Comparison of ENCODE assay signal across 18 cellular contexts in genomic region chr2:46347649-46348280, GRCh38. TPM values are rescaled to one million over a fixed set of nuclear protein-coding genes. Genes with fewer than 3 reads are reported as not detected.
A peak's percentile ranks its signal among the peaks of the same experiment; 100 is the strongest.
DNase-seq lines count a peak whose midpoint lies in the region; ATAC-seq and TF ChIP-seq lines count a peak whose summit lies in the region.
"Had no signal": no experiment of that assay in that cellular context is flagged by ENCODE, and none has a peak within 500 bp of the region (broad histone marks: within the 10 kb centered on the region; RNA-seq: fewer than 3 reads in every experiment).

No MANE protein-coding gene starts in this region.

- WGBS in heart right ventricle, 2 donors, result 54 to 57% methylated on average over 11 of the region's 11 CpGs
- WGBS in esophagus squamous epithelium, 2 donors, result 80 to 82% methylated on average over 9 to 11 of the region's 11 CpGs

- H3K4me1 Mint-ChIP-seq in type B pancreatic cell (ENCODE audit: unreplicated experiment), result peaks cover 5% of the 10 kb centered on the region

- H3K27me3 ChIP-seq in heart right ventricle, result no peaks in the 10 kb centered on the region
- no peaks in the 10 kb centered on the region for H3K27me3 ChIP-seq in esophagus squamous epithelium

- H3K27ac ChIP-seq in heart right ventricle (peak overlapping the region; percentile 6 to 84 (median 63)), esophagus squamous epithelium (peak overlapping the region in 3 of 4 donors; percentile 17 to 76 (median 68))
- H3K27ac ChIP-seq: prostate gland, SK-N-MC had no signal

- H3K36me3 Mint-ChIP-seq in type B pancreatic cell, result peaks cover 11% of the 10 kb centered on the region

- TF ChIP-seq POLR2A in esophagus squamous epithelium (IDR thresholded peaks at IDR 0.05), result no peak

- no peaks in the 10 kb centered on the region for H3K9me3 ChIP-seq in heart right ventricle
- H3K9me3 ChIP-seq in esophagus squamous epithelium, result no peaks in the 10 kb centered on the region
- H3K9me3 ChIP-seq: prostate gland had no signal

- no peaks in the 10 kb centered on the region for H3K27me3 Mint-ChIP-seq in type B pancreatic cell

- DNase-seq in heart right ventricle (no peak), Right ventricle myocardium inferior (ENCODE audit: missing footprints) (no peak), esophagus squamous epithelium (lab: John Stamatoyannopoulos, UW) (no peak), type B pancreatic cell (ENCODE audit: extremely low spot score, unreplicated experiment) (no peak), putamen (ENCODE audit: low spot score) (no peak)
- no peak for DNase-seq in stimulated activated CD4-positive, alpha-beta T cell treated with anti-CD3 and anti-CD28 coated beads, Interleukin-4, amount 100 ng/mL, for 4 hours
- DNase-seq: activated effector memory CD4-positive, alpha-beta T cell treated with Interleukin-2 at 50 U/mL for 16 hours; GF-D8; hippocampal formation; NCI-H2081; NCI-H524 treated with DMSO at 0.1 percent for 48 hours; OCI-M1; stimulated activated CD4-positive, alpha-beta T cell treated with anti-CD3 and anti-CD28 coated beads, Interleukin-12 subunit alpha, Interleukin-12 subunit beta, amount 100 ng/mL, for 4 hours; stimulated activated naive CD8-positive, alpha-beta T cell treated with anti-CD3 and anti-CD28 coated beads, Interleukin-15, Interleukin-2, amounts not matched to agents 100 U/mL and 50 U/mL, for 24 hours had no signal

- H3K36me3 ChIP-seq in heart right ventricle, result peaks cover 0 to 67% (median 14%) of the 10 kb centered on the region in 9 donors
- peaks cover 0 to 64% (median 9%) of the 10 kb centered on the region in 3 donors for H3K36me3 ChIP-seq in esophagus squamous epithelium
- H3K36me3 ChIP-seq: prostate gland had no signal

- TF ChIP-seq CTCF in heart right ventricle (IDR thresholded peaks at IDR 0.05) (no peak), esophagus squamous epithelium (IDR thresholded peaks at IDR 0.05) (no peak), type B pancreatic cell (conservative IDR thresholded peaks at IDR 0.05) (no peak)

- H3K4me3 Mint-ChIP-seq in type B pancreatic cell, result no peak overlapping the region

- H3K27ac Mint-ChIP-seq in type B pancreatic cell, result peak overlapping the region; percentile 22

- H3K4me3 ChIP-seq in heart right ventricle (no peak overlapping the region), esophagus squamous epithelium (no peak overlapping the region)
- H3K4me3 ChIP-seq: prostate gland, SK-N-MC had no signal

- peak in 4 of 8 donors; percentile 9 to 39 (median 20) for ATAC-seq in heart right ventricle
- ATAC-seq in Right ventricle myocardium inferior, result no peak
- peak; percentile 80 for ATAC-seq in HG02798 (IDR thresholded peaks at IDR 0.05; ENCODE audit: poor library complexity, unreplicated experiment)
- ATAC-seq in GM21717 (IDR thresholded peaks at IDR 0.05; ENCODE audit: unreplicated experiment), result no peak
- ATAC-seq: stimulated activated naive CD8-positive, alpha-beta T cell treated with anti-CD3 and anti-CD28 coated beads, Interleukin-15, Interleukin-2, amounts not matched to agents 100 U/mL and 50 U/mL, for 24 hours had no signal

- H3K4me1 ChIP-seq in heart right ventricle, result peaks cover 36 to 100% (median 95%) of the 10 kb centered on the region in 9 donors
- peaks cover 0 to 93% (median 11%) of the 10 kb centered on the region in 3 donors for H3K4me1 ChIP-seq in esophagus squamous epithelium
- H3K4me1 ChIP-seq: prostate gland had no signal

- intact Hi-C loops in heart right ventricle (cut with DNase I) (no loop called here), Right ventricle myocardium inferior (cut with DNase I) (no loop called here), esophagus squamous epithelium (cut with DNase I) (no loop called here)

- no peaks in the 10 kb centered on the region for H3K9me3 Mint-ChIP-seq in type B pancreatic cell

RNA-seq across cellular contexts. Expression of gene EPAS1, which starts 50.6 kb away (rescaled TPM):
- total RNA-seq in heart right ventricle, result 100 to 1,000 TPM; 176 to 415 (median 210) TPM
- 100 to 1,000 TPM; 112 to 119 TPM for polyA plus RNA-seq in heart right ventricle
- 205 TPM for total RNA-seq in Right ventricle myocardium inferior
- 100 to 1,000 TPM in 2 of 4 donors, 10 to 100 TPM in 2; 86.7 to 151 (median 105) TPM for total RNA-seq in esophagus squamous epithelium
- total RNA-seq in type B pancreatic cell (ENCODE audit: low replicate concordance), result 59.8 and 362 TPM in 2 replicates
